In the genomic region with DNA sequence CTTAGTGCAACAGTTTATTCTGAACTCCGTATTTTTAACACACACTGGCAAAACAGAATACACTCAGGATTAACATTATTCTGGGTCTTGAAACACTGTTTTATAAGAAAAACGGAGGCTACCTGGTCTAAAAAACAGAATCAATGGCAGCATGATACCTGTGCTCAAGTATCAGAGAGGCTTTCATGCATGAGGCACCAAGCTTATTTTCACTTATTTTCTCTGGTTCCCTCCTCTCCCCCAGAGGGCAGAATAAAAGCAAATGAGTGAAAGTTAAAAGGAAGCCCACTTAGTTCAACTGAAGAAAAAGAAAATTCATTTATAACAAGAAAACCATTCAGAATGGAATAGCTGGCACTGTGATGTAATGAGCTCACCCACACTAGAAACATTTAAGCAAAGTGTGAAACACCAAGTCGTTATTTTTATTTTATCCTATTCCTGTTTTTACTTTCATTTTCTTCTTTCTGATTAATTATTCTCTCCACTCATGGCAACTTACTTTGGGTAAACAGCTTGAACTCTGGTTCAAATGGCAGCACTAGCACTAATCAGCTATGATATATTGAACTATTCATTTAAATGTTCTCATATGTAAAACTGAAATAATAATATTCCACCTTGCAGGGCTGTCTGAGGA, we compare ENCODE assay signal across 13 cellular contexts.
DNase-seq lines count a peak whose midpoint lies in the region; ATAC-seq and TF ChIP-seq lines count a peak whose summit lies in the region.
"Had no signal": no experiment of that assay in that cellular context is flagged by ENCODE, and none has a peak within 500 bp of the region (broad histone marks: within the 10 kb centered on the region; RNA-seq: fewer than 3 reads in every experiment).

No MANE protein-coding gene starts in this region.

- H3K27ac ChIP-seq in SU-DHL-6 (ENCODE audit: low read depth, low read length) (no peak overlapping the region), Peyer's patch (no peak overlapping the region), colonic mucosa (no peak overlapping the region)
- H3K27ac ChIP-seq: epithelial cell of prostate, left lung, sigmoid colon had no signal

- H3K79me2 ChIP-seq in SU-DHL-6 (ENCODE audit: insufficient read depth, low read length) = no peaks in the 10 kb centered on the region

- no peaks in the 10 kb centered on the region for H3K9me2 ChIP-seq in SU-DHL-6 (replicated peaks; ENCODE audit: insufficient read depth, low read length)

- H3K27ac Mint-ChIP-seq in stimulated activated effector memory CD8-positive, alpha-beta T cell treated with anti-CD3 and anti-CD28 coated beads, Interleukin-12 subunit alpha, Interleukin-12 subunit beta, amount 100 ng/mL, for 72 hours = no peak overlapping the region
- H3K27ac Mint-ChIP-seq: activated T-helper 1 cell treated with anti-CD3 and anti-CD28 coated beads, Interleukin-12 subunit alpha, Interleukin-12 subunit beta, Interleukin-2, Interleukin-4 antibody, amounts not matched to agents 30 ng/mL and 10 ng/mL and 1 ng/mL, durations not matched to agents 14 hours and 24 hours and 36 hours had no signal

- no peak overlapping the region for H3K9ac ChIP-seq in SU-DHL-6 (ENCODE audit: low read length)
- no peak overlapping the region for H3K9ac ChIP-seq in colonic mucosa (ENCODE audit: low read depth in 2 of 2, low read length in 2 of 2)

- H3K9me3 Mint-ChIP-seq in activated T-cell treated with anti-CD3 and anti-CD28 coated beads, Interleukin-2, amount 50 U/mL, for 4 hours = no peaks in the 10 kb centered on the region
- no peaks in the 10 kb centered on the region for H3K9me3 Mint-ChIP-seq in stimulated activated effector memory CD8-positive, alpha-beta T cell treated with anti-CD3 and anti-CD28 coated beads, Interleukin-12 subunit alpha, Interleukin-12 subunit beta, amount 100 ng/mL, for 72 hours

- H3K27me3 ChIP-seq in SU-DHL-6 (ENCODE audit: low read length) (no peaks in the 10 kb centered on the region), Peyer's patch (no peaks in the 10 kb centered on the region), colonic mucosa (no peaks in the 10 kb centered on the region)
- H3K27me3 ChIP-seq: left lung, sigmoid colon had no signal

- peak overlapping the region; percentile 44 for H3K4me2 ChIP-seq in SU-DHL-6 (ENCODE audit: low read depth, low read length, poor library complexity, severe bottlenecking)

- no peaks in the 10 kb centered on the region for H3F3A ChIP-seq in SU-DHL-6 (ENCODE audit: insufficient read depth)

- H3K4me3 ChIP-seq in SU-DHL-6 (ENCODE audit: insufficient read depth, low read length, poor library complexity, severe bottlenecking) (no peak overlapping the region), Peyer's patch (no peak overlapping the region), colonic mucosa (no peak overlapping the region)
- H3K4me3 ChIP-seq: left lung, sigmoid colon had no signal

- H3K9me3 ChIP-seq in SU-DHL-6 (ENCODE audit: insufficient read depth, low read length) (no peaks in the 10 kb centered on the region), Peyer's patch (no peaks in the 10 kb centered on the region), colonic mucosa (no peaks in the 10 kb centered on the region)

- TF ChIP-seq CTCF in SU-DHL-6 (IDR thresholded peaks at IDR 0.05; ENCODE audit: insufficient read depth, low read length, poor library complexity, severe bottlenecking) = no peak
- TF ChIP-seq CTCF in Peyer's patch (IDR thresholded peaks at IDR 0.05) = no peak
- no peak for TF ChIP-seq CTCF in colonic mucosa (IDR thresholded peaks at IDR 0.05)

- H3K36me3 ChIP-seq in SU-DHL-6 (ENCODE audit: low read length) = no peaks in the 10 kb centered on the region
- H3K36me3 ChIP-seq in Peyer's patch = no peaks in the 10 kb centered on the region
- H3K36me3 ChIP-seq in colonic mucosa = no peaks in the 10 kb centered on the region
- H3K36me3 ChIP-seq: left lung, sigmoid colon had no signal

- H3K4me1 ChIP-seq in Peyer's patch (peaks cover 0 to 4% (median 0%) of the 10 kb centered on the region in 4 donors), colonic mucosa (no peaks in the 10 kb centered on the region)

- H3K4me1 Mint-ChIP-seq in activated T-cell treated with anti-CD3 and anti-CD28 coated beads, Interleukin-2, amount 50 U/mL, for 4 hours (ENCODE audit: low read depth) = peaks cover 37% of the 10 kb centered on the region
- peaks cover 52% of the 10 kb centered on the region for H3K4me1 Mint-ChIP-seq in stimulated activated effector memory CD8-positive, alpha-beta T cell treated with anti-CD3 and anti-CD28 coated beads, Interleukin-12 subunit alpha, Interleukin-12 subunit beta, amount 100 ng/mL, for 72 hours

- H3K4me3 Mint-ChIP-seq in activated T-cell treated with anti-CD3 and anti-CD28 coated beads, Interleukin-2, amount 50 U/mL, for 4 hours = peak overlapping the region; percentile 30
- H3K4me3 Mint-ChIP-seq in stimulated activated effector memory CD8-positive, alpha-beta T cell treated with anti-CD3 and anti-CD28 coated beads, Interleukin-12 subunit alpha, Interleukin-12 subunit beta, amount 100 ng/mL, for 72 hours = peak overlapping the region; percentile 10
- H3K4me3 Mint-ChIP-seq: activated T-helper 1 cell treated with anti-CD3 and anti-CD28 coated beads, Interleukin-12 subunit alpha, Interleukin-12 subunit beta, Interleukin-2, Interleukin-4 antibody, amounts not matched to agents 30 ng/mL and 10 ng/mL and 1 ng/mL, durations not matched to agents 14 hours and 24 hours and 36 hours had no signal

- no peak for DNase-seq in activated T-cell treated with anti-CD3 and anti-CD28 coated beads, Interleukin-2, amount 50 U/mL, for 4 hours
- DNase-seq in activated T-cell treated with anti-CD3 and anti-CD28 coated beads, Interleukin-2, amount 50 U/mL, for 1 hour = no peak
- DNase-seq in stimulated activated effector memory CD8-positive, alpha-beta T cell treated with anti-CD3 and anti-CD28 coated beads, Interleukin-12 subunit alpha, Interleukin-12 subunit beta, amount 100 ng/mL, for 72 hours (ENCODE audit: low spot score in 2 of 2) = no peak
- DNase-seq in putamen (ENCODE audit: low spot score) (no peak), Peyer's patch (no peak), colonic mucosa (no peak)
- DNase-seq: left lung, SHP77 treated with DMSO at 0.1 percent for 48 hours, sigmoid colon had no signal

- TF ChIP-seq POLR2A in Peyer's patch (IDR thresholded peaks at IDR 0.05) = no peak

- no peaks in the 10 kb centered on the region for H3K27me3 Mint-ChIP-seq in activated T-cell treated with anti-CD3 and anti-CD28 coated beads, Interleukin-2, amount 50 U/mL, for 4 hours (ENCODE audit: low read depth)

- H2AFZ ChIP-seq in SU-DHL-6 (ENCODE audit: low read depth, low read length, severe bottlenecking) = no peak overlapping the region

- ATAC-seq in activated T-cell treated with anti-CD3 and anti-CD28 coated beads, Interleukin-2, amount 50 U/mL, for 4 hours = peak in 1 of 2 donors; percentile 35
- peak; percentile 68 for ATAC-seq in HG02763 (IDR thresholded peaks at IDR 0.05; ENCODE audit: unreplicated experiment)
- no peak for ATAC-seq in stimulated activated effector memory CD8-positive, alpha-beta T cell treated with anti-CD3 and anti-CD28 coated beads, Interleukin-12 subunit alpha, Interleukin-12 subunit beta, amount 100 ng/mL, for 72 hours

- intact Hi-C loops in colonic mucosa (cut with DNase I) = no loop called here

- H3K36me3 Mint-ChIP-seq in activated T-cell treated with anti-CD3 and anti-CD28 coated beads, Interleukin-2, amount 50 U/mL, for 4 hours (ENCODE audit: insufficient read depth) = peaks cover 9% of the 10 kb centered on the region
- peaks cover 7% of the 10 kb centered on the region for H3K36me3 Mint-ChIP-seq in stimulated activated effector memory CD8-positive, alpha-beta T cell treated with anti-CD3 and anti-CD28 coated beads, Interleukin-12 subunit alpha, Interleukin-12 subunit beta, amount 100 ng/mL, for 72 hours

- H4K20me1 ChIP-seq in SU-DHL-6 (ENCODE audit: low read depth, low read length) = no peaks in the 10 kb centered on the region
